ENCODE assay signal across 10 cellular contexts in genomic region chr12:47801904-47802246, GRCh38. TPM values are rescaled to one million over a fixed set of nuclear protein-coding genes. Genes with fewer than 3 reads are reported as not detected.
A peak's percentile ranks its signal among the peaks of the same experiment; 100 is the strongest.
DNase-seq lines count a peak whose midpoint lies in the region; ATAC-seq and TF ChIP-seq lines count a peak whose summit lies in the region.
"Had no signal": no experiment of that assay in that cellular context is flagged by ENCODE, and none has a peak within 500 bp of the region (broad histone marks: within the 10 kb centered on the region; RNA-seq: fewer than 3 reads in every experiment).

No MANE protein-coding gene starts in this region.

- DNase-seq in heart right ventricle: no peak
- no peak for DNase-seq in cardiac septum (ENCODE audit: low spot score)
- DNase-seq in astrocyte of the cerebellum (ENCODE audit: low read depth): no peak
- no peak for DNase-seq in upper lobe of right lung
- no peak for DNase-seq in T-helper 9 cell
- no peak for DNase-seq in GM23338 (ENCODE audit: low spot score)
- DNase-seq: activated effector memory CD4-positive, alpha-beta T cell treated with anti-CD3 and anti-CD28 coated beads, Interleukin-2, amount 50 U/mL, for 16 hours; stimulated activated CD4-positive, alpha-beta T cell treated with anti-CD3 and anti-CD28 coated beads, Interleukin-2, amount 100 ng/mL, for 48 hours had no signal

- H3K9me3 ChIP-seq in heart right ventricle (no peaks in the 10 kb centered on the region), upper lobe of right lung (no peaks in the 10 kb centered on the region)

- H3K36me3 Mint-ChIP-seq in nephron (ENCODE audit: low read depth) (peaks cover 8% of the 10 kb centered on the region), GM23338 (ENCODE audit: low read depth) (peaks cover 26% of the 10 kb centered on the region)

- intact Hi-C loops in heart right ventricle (cut with DNase I): loop anchor here in 3 of 10 donors (1.0 to 2.0 kb wide), 2 partner anchors 17 to 35 kb away; partner anchors contain the start of gene HDAC7 (in 1 of the 3)
- intact Hi-C loops in cardiac septum (cut with DNase I): loop anchor here (2.0 kb wide), 1 partner anchor 17 kb away; the partner anchor contains the start of gene HDAC7
- intact Hi-C loops in upper lobe of right lung (cut with DNase I): no loop called here

- H3K27ac ChIP-seq in heart right ventricle: peak overlapping the region; percentile 23 to 99 (median 82)
- peak overlapping the region; percentile 77 for H3K27ac ChIP-seq in upper lobe of right lung
- H3K27ac ChIP-seq in GM23338 (ENCODE audit: low read depth): no peak overlapping the region

- H3K9me2 ChIP-seq in GM23338 (ENCODE audit: insufficient read depth): no peaks in the 10 kb centered on the region

- H3K4me3 Mint-ChIP-seq in nephron (no peak overlapping the region), GM23338 (no peak overlapping the region)

- H3K27ac Mint-ChIP-seq in nephron (peak overlapping the region; percentile 24 to 74 (median 31)), GM23338 (no peak overlapping the region)

- in situ Hi-C loops in astrocyte of the cerebellum (cut with HindIII; ENCODE audit: low sequenced_read_pairs): no loop called here

- peak overlapping the region in 3 of 10 donors; percentile 3 to 15 (median 10) for H3K4me3 ChIP-seq in heart right ventricle
- H3K4me3 ChIP-seq in astrocyte of the cerebellum (ENCODE audit: low read depth, low read length): no peak overlapping the region
- no peak overlapping the region for H3K4me3 ChIP-seq in upper lobe of right lung
- no peak overlapping the region for H3K4me3 ChIP-seq in GM23338

- WGBS in heart right ventricle, 2 donors: 46 to 55% methylated on average over 9 of the region's 9 CpGs

- H3F3A ChIP-seq in GM23338 (replicated peaks; ENCODE audit: low read depth): no peaks in the 10 kb centered on the region

- H2AFZ ChIP-seq in GM23338: no peak overlapping the region

- H3K27me3 ChIP-seq in heart right ventricle (no peaks in the 10 kb centered on the region), upper lobe of right lung (no peaks in the 10 kb centered on the region), GM23338 (ENCODE audit: insufficient read depth) (no peaks in the 10 kb centered on the region)

- peaks cover 13% of the 10 kb centered on the region for H4K20me1 ChIP-seq in GM23338 (replicated peaks; ENCODE audit: insufficient read depth)

- TF ChIP-seq CTCF in heart right ventricle (IDR thresholded peaks at IDR 0.05) (no peak), astrocyte of the cerebellum (IDR thresholded peaks at IDR 0.05; ENCODE audit: low read depth, low read length, missing control alignments) (peak; percentile 0), nephron (IDR thresholded peaks at IDR 0.05; ENCODE audit: unreplicated experiment in 3 of 3) (no peak), upper lobe of right lung (IDR thresholded peaks at IDR 0.05) (no peak), GM23338 (conservative IDR thresholded peaks at IDR 0.05; ENCODE audit: low read depth in 2 of 2) (no peak)

- H3K9me3 Mint-ChIP-seq in nephron (no peaks in the 10 kb centered on the region), GM23338 (peaks cover 2% of the 10 kb centered on the region; the same call in 2 of the 3 replicates)

- H3K4me1 Mint-ChIP-seq in nephron (peaks cover 39% of the 10 kb centered on the region), GM23338 (peaks cover 71% of the 10 kb centered on the region)

- H3K79me2 ChIP-seq in GM23338 (replicated peaks; ENCODE audit: insufficient read depth): peaks cover 63% of the 10 kb centered on the region

- H3K27me3 Mint-ChIP-seq in nephron (ENCODE audit: low read depth): no peaks in the 10 kb centered on the region
- peaks cover 10% of the 10 kb centered on the region for H3K27me3 Mint-ChIP-seq in GM23338 (ENCODE audit: insufficient read depth, low read depth, poor library complexity)

- ATAC-seq in heart right ventricle (no peak), upper lobe of right lung (peak; percentile 8), GM23338 (no peak), HG03378 (IDR thresholded peaks at IDR 0.05; ENCODE audit: unreplicated experiment) (no peak)

- H3K4me1 ChIP-seq in heart right ventricle (peaks cover 57 to 91% (median 86%) of the 10 kb centered on the region in 9 donors), upper lobe of right lung (peaks cover 80% of the 10 kb centered on the region), GM23338 (ENCODE audit: insufficient read depth) (peaks cover 3% of the 10 kb centered on the region)

- peaks cover 0 to 63% (median 11%) of the 10 kb centered on the region in 9 donors for H3K36me3 ChIP-seq in heart right ventricle
- peaks cover 7% of the 10 kb centered on the region for H3K36me3 ChIP-seq in upper lobe of right lung
- no peaks in the 10 kb centered on the region for H3K36me3 ChIP-seq in GM23338 (ENCODE audit: insufficient read depth)

- no peak overlapping the region for H3K4me2 ChIP-seq in GM23338

TF ChIP-seq in GM23338, 12 proteins besides CTCF, POLR2A, EP300 and RAD21 (continues in another document):
- TF ChIP-seq, protein P1, sequence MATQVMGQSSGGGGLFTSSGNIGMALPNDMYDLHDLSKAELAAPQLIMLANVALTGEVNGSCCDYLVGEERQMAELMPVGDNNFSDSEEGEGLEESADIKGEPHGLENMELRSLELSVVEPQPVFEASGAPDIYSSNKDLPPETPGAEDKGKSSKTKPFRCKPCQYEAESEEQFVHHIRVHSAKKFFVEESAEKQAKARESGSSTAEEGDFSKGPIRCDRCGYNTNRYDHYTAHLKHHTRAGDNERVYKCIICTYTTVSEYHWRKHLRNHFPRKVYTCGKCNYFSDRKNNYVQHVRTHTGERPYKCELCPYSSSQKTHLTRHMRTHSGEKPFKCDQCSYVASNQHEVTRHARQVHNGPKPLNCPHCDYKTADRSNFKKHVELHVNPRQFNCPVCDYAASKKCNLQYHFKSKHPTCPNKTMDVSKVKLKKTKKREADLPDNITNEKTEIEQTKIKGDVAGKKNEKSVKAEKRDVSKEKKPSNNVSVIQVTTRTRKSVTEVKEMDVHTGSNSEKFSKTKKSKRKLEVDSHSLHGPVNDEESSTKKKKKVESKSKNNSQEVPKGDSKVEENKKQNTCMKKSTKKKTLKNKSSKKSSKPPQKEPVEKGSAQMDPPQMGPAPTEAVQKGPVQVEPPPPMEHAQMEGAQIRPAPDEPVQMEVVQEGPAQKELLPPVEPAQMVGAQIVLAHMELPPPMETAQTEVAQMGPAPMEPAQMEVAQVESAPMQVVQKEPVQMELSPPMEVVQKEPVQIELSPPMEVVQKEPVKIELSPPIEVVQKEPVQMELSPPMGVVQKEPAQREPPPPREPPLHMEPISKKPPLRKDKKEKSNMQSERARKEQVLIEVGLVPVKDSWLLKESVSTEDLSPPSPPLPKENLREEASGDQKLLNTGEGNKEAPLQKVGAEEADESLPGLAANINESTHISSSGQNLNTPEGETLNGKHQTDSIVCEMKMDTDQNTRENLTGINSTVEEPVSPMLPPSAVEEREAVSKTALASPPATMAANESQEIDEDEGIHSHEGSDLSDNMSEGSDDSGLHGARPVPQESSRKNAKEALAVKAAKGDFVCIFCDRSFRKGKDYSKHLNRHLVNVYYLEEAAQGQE (IDR thresholded peaks at IDR 0.05; ENCODE audit: unreplicated experiment): no peak
- TF ChIP-seq POLR2AphosphoS5 (IDR thresholded peaks at IDR 0.05; ENCODE audit: low read depth) (no peak), NANOG (IDR thresholded peaks at IDR 0.05; ENCODE audit: borderline replicate concordance) (no peak), EZH2 (IDR thresholded peaks at IDR 0.05; ENCODE audit: low read depth, unreplicated experiment) (no peak), EZH2phosphoT487 (IDR thresholded peaks at IDR 0.05; ENCODE audit: unreplicated experiment) (no peak), CREB1 (CRISPR knock-in tag; IDR thresholded peaks at IDR 0.05; ENCODE audit: low read depth) (no peak)
- TF ChIP-seq, protein P2, sequence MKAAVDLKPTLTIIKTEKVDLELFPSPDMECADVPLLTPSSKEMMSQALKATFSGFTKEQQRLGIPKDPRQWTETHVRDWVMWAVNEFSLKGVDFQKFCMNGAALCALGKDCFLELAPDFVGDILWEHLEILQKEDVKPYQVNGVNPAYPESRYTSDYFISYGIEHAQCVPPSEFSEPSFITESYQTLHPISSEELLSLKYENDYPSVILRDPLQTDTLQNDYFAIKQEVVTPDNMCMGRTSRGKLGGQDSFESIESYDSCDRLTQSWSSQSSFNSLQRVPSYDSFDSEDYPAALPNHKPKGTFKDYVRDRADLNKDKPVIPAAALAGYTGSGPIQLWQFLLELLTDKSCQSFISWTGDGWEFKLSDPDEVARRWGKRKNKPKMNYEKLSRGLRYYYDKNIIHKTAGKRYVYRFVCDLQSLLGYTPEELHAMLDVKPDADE (IDR thresholded peaks at IDR 0.05): no peak

RNA-seq across cellular contexts. Expression of gene HDAC7, which starts 17.8 kb away (rescaled TPM):
- 10 to 100 TPM; 26.9 to 50.7 (median 38.5) TPM for total RNA-seq in heart right ventricle
- polyA plus RNA-seq in heart right ventricle: 10 to 100 TPM; 40.4 to 75.6 TPM
- total RNA-seq in cardiac septum: 62.7 TPM
- total RNA-seq in upper lobe of right lung: 135 TPM
- total RNA-seq in GM23338 (2014; rRNA removed; shearing (Covaris generic)): 55.1 and 60.1 TPM in 2 replicates
- polyA plus RNA-seq in GM23338 (2016; fragmentation: Nextera tagmentation; extraction: Ambion mirVana): 37.3 and 41.3 TPM in 2 replicates

RNA-seq across cellular contexts. Expression of gene SLC48A1, which starts 28.8 kb away (rescaled TPM):
- total RNA-seq in heart right ventricle (10 to 100 TPM; 18.6 to 31.9 (median 22.1) TPM), cardiac septum (20.7 TPM), upper lobe of right lung (40.9 TPM)
- polyA plus RNA-seq in heart right ventricle (10 to 100 TPM; 12.6 to 26.2 TPM), GM23338 (2016; fragmentation: Nextera tagmentation; extraction: Ambion mirVana) (5.8 TPM in 2 replicates)
- total RNA-seq in GM23338 (2014; rRNA removed; shearing (Covaris generic)): 9.0 and 16.8 TPM in 2 replicates

RNA-seq across cellular contexts. Expression of gene RAPGEF3, which starts 43.2 kb away (rescaled TPM):
- total RNA-seq in heart right ventricle: 10 to 100 TPM in 9 of 10 donors, 1 to 10 TPM in 1; 9.5 to 54.9 (median 19.8) TPM
- polyA plus RNA-seq in heart right ventricle: 100 to 1,000 TPM in 1 of 2 donors, 10 to 100 TPM in 1; 22.4 to 173 TPM
- total RNA-seq in cardiac septum: 26.3 TPM
- 69.6 TPM for total RNA-seq in upper lobe of right lung
- 10.4 and 11.8 TPM in 2 replicates for total RNA-seq in GM23338 (2014; rRNA removed; shearing (Covaris generic))
- 2.3 and 3.0 TPM in 2 replicates for polyA plus RNA-seq in GM23338 (2016; fragmentation: Nextera tagmentation; extraction: Ambion mirVana)
